Comparison of ENCODE assay signal across 1 cellular context in the genomic region with DNA sequence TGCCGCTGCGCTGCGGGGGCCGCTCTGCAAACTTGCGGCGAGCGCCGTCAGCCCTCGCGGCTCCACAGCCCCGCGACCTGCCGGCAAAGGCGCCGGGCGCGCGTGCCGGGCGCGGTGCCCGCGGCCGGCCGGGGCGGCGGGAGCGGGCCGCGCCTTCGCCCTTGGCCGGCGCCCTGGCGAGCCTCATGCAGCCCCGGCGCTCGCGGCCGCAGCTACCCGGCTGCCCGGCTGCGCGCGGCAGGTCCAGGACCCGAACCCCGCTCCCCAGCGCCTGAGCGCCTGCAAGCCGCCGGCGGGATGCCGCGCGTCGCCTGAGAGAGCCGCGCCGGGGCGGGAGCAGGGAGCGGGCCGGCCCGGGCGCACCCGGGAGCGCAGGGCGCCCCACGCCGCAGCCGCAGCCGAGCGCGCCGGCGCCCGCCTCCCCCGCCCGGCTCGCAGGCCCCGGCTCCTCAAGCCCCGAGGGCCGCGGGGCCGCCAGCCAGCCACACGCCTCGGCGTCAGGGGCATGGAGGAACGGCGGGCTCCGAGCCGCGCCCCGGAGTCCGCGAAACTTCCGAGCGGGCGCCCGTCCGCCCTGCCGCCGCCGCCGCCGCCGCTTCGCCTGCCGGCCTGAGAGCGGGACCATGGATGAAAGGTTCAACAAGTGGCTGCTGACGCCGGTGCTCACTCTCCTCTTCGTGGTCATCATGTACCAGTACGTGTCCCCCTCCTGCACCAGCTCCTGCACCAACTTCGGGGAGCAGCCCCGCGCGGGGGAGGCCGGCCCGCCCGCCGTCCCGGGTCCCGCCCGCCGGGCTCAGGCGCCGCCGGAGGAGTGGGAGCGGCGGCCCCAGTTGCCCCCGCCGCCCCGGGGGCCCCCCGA.
A peak's percentile ranks its signal among the peaks of the same experiment; 100 is the strongest.
TF ChIP-seq lines count a peak whose summit lies in the region.

No MANE protein-coding gene starts in this region.

TF ChIP-seq in H1, 55 proteins besides CTCF, POLR2A, EP300 and RAD21:
- TF ChIP-seq EZH2 (IDR thresholded peaks at IDR 0.05; ENCODE audit: low read depth, low read length, severe bottlenecking) (peak; percentile 16), POU5F1 (IDR thresholded peaks at IDR 0.05; ENCODE audit: low read depth, low read length) (no peak), KDM4A (IDR thresholded peaks at IDR 0.05; ENCODE audit: low read depth, low read length, severe bottlenecking) (peak; percentile 9), MAFK (IDR thresholded peaks at IDR 0.05; ENCODE audit: low read depth, low read length) (no peak), ASH2L (IDR thresholded peaks at IDR 0.05; ENCODE audit: low read length) (peak; percentile 6)
TF ChIP-seq in H1: peak in this region for 3.
